Comparison of ENCODE assay signal across 15 cellular contexts in the genomic region with DNA sequence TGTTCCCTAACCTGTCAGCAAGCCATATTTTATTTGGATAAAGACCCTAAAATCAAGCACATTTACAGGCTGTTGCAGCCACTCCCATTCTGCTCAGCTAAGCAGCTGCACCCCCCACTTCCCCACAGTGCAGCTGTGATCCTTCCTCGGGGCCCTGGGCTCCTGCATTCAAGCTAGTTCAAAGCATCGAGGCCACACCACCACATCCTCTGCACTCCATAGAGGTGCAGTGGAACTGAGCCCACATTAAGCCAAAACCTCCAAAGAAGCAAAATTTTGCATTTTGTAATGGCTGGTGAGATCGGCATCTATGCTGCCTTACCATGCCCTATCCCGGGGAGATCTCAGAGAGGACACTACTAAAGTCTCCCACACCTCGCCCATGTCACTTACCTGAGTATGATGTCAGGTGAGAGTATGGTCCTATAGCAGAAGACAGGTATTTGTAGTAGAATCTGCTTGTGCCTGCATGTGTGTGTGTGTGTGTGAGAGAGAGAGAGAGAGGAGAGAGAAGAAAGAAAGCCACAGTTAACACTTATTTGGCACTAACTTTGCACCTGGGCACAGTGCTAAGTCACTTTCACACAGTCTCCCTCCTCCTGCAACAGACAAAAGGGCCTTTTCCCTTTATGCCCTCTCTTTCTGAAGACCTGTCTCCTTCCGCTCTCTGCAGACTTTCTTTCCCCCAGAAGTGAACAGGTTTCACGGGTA.
DNase-seq lines count a peak whose midpoint lies in the region; ATAC-seq and TF ChIP-seq lines count a peak whose summit lies in the region.
"Had no signal": no experiment of that assay in that cellular context is flagged by ENCODE, and none has a peak within 500 bp of the region (broad histone marks: within the 10 kb centered on the region; RNA-seq: fewer than 3 reads in every experiment).

No MANE protein-coding gene starts in this region.

- H3K27ac ChIP-seq in hepatocyte (no peak overlapping the region), esophagus squamous epithelium (no peak overlapping the region)
- H3K27ac ChIP-seq: C4-2B had no signal

- no peaks in the 10 kb centered on the region for H3K79me2 ChIP-seq in hepatocyte

- H3K27me3 ChIP-seq in hepatocyte (no peaks in the 10 kb centered on the region), esophagus squamous epithelium (peaks cover 0 to 11% (median 0%) of the 10 kb centered on the region in 4 donors)

- TF ChIP-seq POLR2A in esophagus squamous epithelium (IDR thresholded peaks at IDR 0.05): no peak

- TF ChIP-seq CTCF in hepatocyte (IDR thresholded peaks at IDR 0.05; ENCODE audit: poor library complexity): no peak
- no peak for TF ChIP-seq CTCF in esophagus squamous epithelium (IDR thresholded peaks at IDR 0.05)

- H3K27me3 Mint-ChIP-seq in activated CD4-positive, alpha-beta T cell treated with anti-CD3 and anti-CD28 coated beads, Interleukin-2, amount 10 ng/mL, durations not matched to agents 24 days and 14 days: peaks cover 1% of the 10 kb centered on the region
- H3K27me3 Mint-ChIP-seq in activated naive CD8-positive, alpha-beta T cell treated with anti-CD3 and anti-CD28 coated beads, Interleukin-2, amount 50 U/mL, for 24 hours: no peaks in the 10 kb centered on the region

- H3K4me3 ChIP-seq in hepatocyte: no peak overlapping the region
- no peak overlapping the region for H3K4me3 ChIP-seq in esophagus squamous epithelium

- no peak overlapping the region for H2AFZ ChIP-seq in hepatocyte

- H3K9me3 ChIP-seq in hepatocyte (ENCODE audit: low read depth) (no peaks in the 10 kb centered on the region), esophagus squamous epithelium (no peaks in the 10 kb centered on the region)
- H3K9me3 ChIP-seq: SK-N-SH had no signal

- H3K4me3 Mint-ChIP-seq in activated CD4-positive, alpha-beta T cell treated with anti-CD3 and anti-CD28 coated beads, Interleukin-2, amount 10 ng/mL, durations not matched to agents 24 days and 14 days: peak overlapping the region; percentile 39
- no peak overlapping the region for H3K4me3 Mint-ChIP-seq in activated naive CD8-positive, alpha-beta T cell treated with anti-CD3 and anti-CD28 coated beads, Interleukin-2, amount 50 U/mL, for 24 hours
- H3K4me3 Mint-ChIP-seq: neural crest cell had no signal

- intact Hi-C loops in activated CD4-positive, alpha-beta T cell treated with anti-CD3 and anti-CD28 coated beads, Interleukin-2, amount 10 ng/mL, durations not matched to agents 24 days and 14 days (cut with micrococcal nuclease): no loop called here
- intact Hi-C loops in esophagus squamous epithelium (cut with DNase I): no loop called here

- H3K4me1 Mint-ChIP-seq in activated CD4-positive, alpha-beta T cell treated with anti-CD3 and anti-CD28 coated beads, Interleukin-2, amount 10 ng/mL, durations not matched to agents 24 days and 14 days: peaks cover 13% of the 10 kb centered on the region
- H3K4me1 Mint-ChIP-seq in activated naive CD8-positive, alpha-beta T cell treated with anti-CD3 and anti-CD28 coated beads, Interleukin-2, amount 50 U/mL, for 24 hours: peaks cover 33% of the 10 kb centered on the region

- H3K27ac Mint-ChIP-seq in activated CD4-positive, alpha-beta T cell treated with anti-CD3 and anti-CD28 coated beads, Interleukin-2, amount 10 ng/mL, durations not matched to agents 24 days and 14 days: no peak overlapping the region
- H3K27ac Mint-ChIP-seq in activated naive CD8-positive, alpha-beta T cell treated with anti-CD3 and anti-CD28 coated beads, Interleukin-2, amount 50 U/mL, for 24 hours: no peak overlapping the region

- WGBS in hepatocyte (ENCODE audit: low lambda C conversion rate, missing lambda C conversion rate): 79% methylated on average over 7 of the region's 7 CpGs
- 39 to 47% methylated on average over 6 to 7 of the region's 7 CpGs for WGBS in esophagus squamous epithelium, 2 donors

- H3K9me3 Mint-ChIP-seq in activated CD4-positive, alpha-beta T cell treated with anti-CD3 and anti-CD28 coated beads, Interleukin-2, amount 10 ng/mL, durations not matched to agents 24 days and 14 days: no peaks in the 10 kb centered on the region
- no peaks in the 10 kb centered on the region for H3K9me3 Mint-ChIP-seq in activated naive CD8-positive, alpha-beta T cell treated with anti-CD3 and anti-CD28 coated beads, Interleukin-2, amount 50 U/mL, for 24 hours
- H3K9me3 Mint-ChIP-seq: neural crest cell had no signal

- H4K20me1 ChIP-seq in hepatocyte (ENCODE audit: insufficient read depth, poor library complexity, severe bottlenecking): no peaks in the 10 kb centered on the region

- DNase-seq in NCI-H69 (lab: John Stamatoyannopoulos, UW) (peak; percentile 29), hepatocyte (ENCODE audit: low spot score) (no peak), esophagus squamous epithelium (lab: John Stamatoyannopoulos, UW) (no peak), NOMO-1 treated with DMSO at 0.1 percent for 48 hours (lab: John Stamatoyannopoulos, UW; ENCODE audit: unreplicated experiment) (no peak)
- DNase-seq in activated CD4-positive, alpha-beta T cell treated with anti-CD3 and anti-CD28 coated beads, Interleukin-2, amount 10 ng/mL, durations not matched to agents 24 days and 14 days: peak; percentile 85
- peak; percentile 18 for DNase-seq in activated naive CD8-positive, alpha-beta T cell treated with anti-CD3 and anti-CD28 coated beads, Interleukin-2, amount 50 U/mL, for 24 hours
- peak in 2 of 3 experiments; percentile 11 to 13 for DNase-seq in stimulated activated CD4-positive, alpha-beta T cell treated with anti-CD3 and anti-CD28 coated beads, TNF-alpha, amount 100 ng/mL, for 24 hours (ENCODE audit: low read depth in 3 of 3)
- DNase-seq: foreskin melanocyte, kidney, NCI-H1048, NCI-H524, SK-N-SH had no signal

- ATAC-seq in activated naive CD8-positive, alpha-beta T cell treated with anti-CD3 and anti-CD28 coated beads, Interleukin-2, amount 50 U/mL, for 24 hours: peak; percentile 70
- no peak for ATAC-seq in GM21737 (IDR thresholded peaks at IDR 0.05; ENCODE audit: unreplicated experiment)

- H3K36me3 ChIP-seq in hepatocyte (replicated peaks; ENCODE audit: insufficient read depth, low read depth): no peaks in the 10 kb centered on the region
- H3K36me3 ChIP-seq in esophagus squamous epithelium: no peaks in the 10 kb centered on the region

- H3K4me2 ChIP-seq in hepatocyte: no peak overlapping the region
- H3K4me2 ChIP-seq: SK-N-SH had no signal

- H3K9me2 ChIP-seq in hepatocyte (replicated peaks; ENCODE audit: insufficient read depth): no peaks in the 10 kb centered on the region
- H3K9me2 ChIP-seq: SK-N-SH had no signal

- H3K36me3 Mint-ChIP-seq in activated CD4-positive, alpha-beta T cell treated with anti-CD3 and anti-CD28 coated beads, Interleukin-2, amount 10 ng/mL, durations not matched to agents 24 days and 14 days (ENCODE audit: low read depth): no peaks in the 10 kb centered on the region
- H3K36me3 Mint-ChIP-seq in activated naive CD8-positive, alpha-beta T cell treated with anti-CD3 and anti-CD28 coated beads, Interleukin-2, amount 50 U/mL, for 24 hours (ENCODE audit: low read depth): no peaks in the 10 kb centered on the region

- H3K4me1 ChIP-seq in hepatocyte (ENCODE audit: insufficient read depth): no peaks in the 10 kb centered on the region
- no peaks in the 10 kb centered on the region for H3K4me1 ChIP-seq in esophagus squamous epithelium

Comparison
In these comparisons a context has a peak if more than half of its experiments do, and no peak if none do; other contexts are left out.
1. DNase-seq: peak in NCI-H69 (single experiment), activated CD4-positive, alpha-beta T cell treated with anti-CD3 and anti-CD28 coated beads, Interleukin-2, amount 10 ng/mL, durations not matched to agents 24 days and 14 days (single experiment), activated naive CD8-positive, alpha-beta T cell treated with anti-CD3 and anti-CD28 coated beads, Interleukin-2, amount 50 U/mL, for 24 hours (single experiment) and stimulated activated CD4-positive, alpha-beta T cell treated with anti-CD3 and anti-CD28 coated beads, TNF-alpha, amount 100 ng/mL, for 24 hours (2 of 3); none in hepatocyte (single experiment), esophagus squamous epithelium (single experiment) and NOMO-1 treated with DMSO at 0.1 percent for 48 hours (single experiment).